12 cellular contexts compared by ENCODE assay signal in the genomic region with DNA sequence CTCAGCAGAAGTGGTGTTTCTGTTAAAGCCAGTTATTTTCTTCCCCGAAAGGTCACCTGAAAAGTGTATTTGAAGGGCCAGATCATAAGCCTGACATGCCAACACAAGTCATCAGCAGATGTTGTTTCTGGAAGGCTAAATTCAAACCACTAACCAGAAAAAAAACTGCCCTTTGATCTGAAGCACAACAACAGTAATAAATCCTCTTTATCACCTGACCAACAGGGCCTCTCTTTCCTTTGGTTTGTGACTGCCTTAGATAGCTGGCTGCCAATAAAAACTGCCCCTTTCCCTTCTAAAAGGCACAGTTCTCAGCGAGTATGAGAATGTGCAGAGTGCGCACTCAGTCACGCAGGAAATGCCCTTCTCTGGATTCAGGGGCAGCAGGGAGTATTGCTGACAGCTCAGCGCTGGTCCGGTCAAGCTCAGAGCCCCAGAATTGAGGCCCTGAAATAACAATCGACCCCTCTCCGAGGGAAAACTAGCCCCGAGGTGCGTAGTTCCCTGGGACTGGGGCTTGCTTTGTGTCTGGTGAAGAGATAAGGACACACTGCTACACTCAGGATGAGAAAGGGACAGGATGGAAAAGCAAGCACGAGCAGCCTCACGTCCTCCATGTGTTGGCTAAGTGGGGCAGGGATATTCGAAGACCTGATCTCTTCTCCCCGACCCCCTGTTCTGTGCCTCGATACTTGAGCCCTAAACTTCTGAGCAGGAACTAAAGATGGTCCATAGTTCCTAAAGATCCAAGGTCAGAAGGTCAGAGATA.
DNase-seq lines count a peak whose midpoint lies in the region; ATAC-seq, FAIRE-seq and TF ChIP-seq lines count a peak whose summit lies in the region.
"Had no signal": no experiment of that assay in that cellular context is flagged by ENCODE, and none has a peak within 500 bp of the region (broad histone marks: within the 10 kb centered on the region; RNA-seq: fewer than 3 reads in every experiment).

No MANE protein-coding gene starts in this region.

- intact Hi-C loops in kidney (cut with DNase I) (no loop called here), CD14-positive monocyte (cut with micrococcal nuclease) (no loop called here)

- peaks cover 3 to 5% (median 4%) of the 10 kb centered on the region in 3 donors for H3K27me3 Mint-ChIP-seq in CD14-positive monocyte (ENCODE audit: low read depth in 3 of 3)

- peak overlapping the region; percentile 56 to 75 for H3K27ac ChIP-seq in kidney (ENCODE audit: low read depth in 2 of 2, low read length in 2 of 2)

- no peak for FAIRE-seq in kidney (lab: Jason Lieb, UNC)

- H3K4me3 ChIP-seq in kidney (ENCODE audit: low read length in 2 of 2) = peak overlapping the region; percentile 6 to 30

- peaks cover 15 to 27% of the 10 kb centered on the region in 2 donors for H3K4me1 ChIP-seq in kidney (ENCODE audit: control insufficient read depth in 1 of 2, insufficient read depth in 1 of 2, low read depth in 1 of 2, low read length in 2 of 2)

- no peaks in the 10 kb centered on the region for H3K36me3 Mint-ChIP-seq in CD14-positive monocyte
- H3K36me3 Mint-ChIP-seq: activated naive CD8-positive, alpha-beta T cell treated with anti-CD3 and anti-CD28 coated beads for 36 hours had no signal

- H3K9me3 Mint-ChIP-seq in CD14-positive monocyte = peaks cover 0 to 2% (median 0%) of the 10 kb centered on the region in 7 donors
- H3K9me3 Mint-ChIP-seq: activated naive CD8-positive, alpha-beta T cell treated with anti-CD3 and anti-CD28 coated beads for 36 hours; T-helper 1 cell treated with Interleukin-12 subunit alpha and Interleukin-12 subunit beta and Interleukin-4 antibody, amounts not matched to agents 30 μg/mL and 1 μg/mL, for 36 hours had no signal

- H3K4me3 Mint-ChIP-seq in CD14-positive monocyte = no peak overlapping the region
- H3K4me3 Mint-ChIP-seq: activated naive CD8-positive, alpha-beta T cell treated with anti-CD3 and anti-CD28 coated beads for 36 hours; B cell; T-helper 1 cell treated with Interleukin-12 subunit alpha and Interleukin-12 subunit beta and Interleukin-4 antibody, amounts not matched to agents 30 μg/mL and 1 μg/mL, for 36 hours had no signal

- DNase-seq in ELF-1 (ENCODE audit: low read depth, low spot score) = peak; percentile 52
- DNase-seq in amniotic epithelial cell (ENCODE audit: low read depth) = peak; percentile 81
- DNase-seq in kidney = no peak
- peak; percentile 77 for DNase-seq in renal cortical epithelial cell (ENCODE audit: low read depth)
- no peak for DNase-seq in G401 (ENCODE audit: low spot score)
- DNase-seq in CD14-positive monocyte (ENCODE audit: low spot score) = no peak
- DNase-seq: activated naive CD8-positive, alpha-beta T cell treated with anti-CD3 and anti-CD28 coated beads for 36 hours; NCI-H187 had no signal

- in situ Hi-C loops in G401 (cut with HindIII; ENCODE audit: low sequenced_read_pairs) = no loop called here

- TF ChIP-seq CTCF in kidney (IDR thresholded peaks at IDR 0.05; ENCODE audit: borderline replicate concordance, extremely low read depth, insufficient read depth) = no peak
- no peak for TF ChIP-seq CTCF in CD14-positive monocyte (IDR thresholded peaks at IDR 0.05)

- no peaks in the 10 kb centered on the region for H3K4me1 Mint-ChIP-seq in CD14-positive monocyte
- H3K4me1 Mint-ChIP-seq: activated naive CD8-positive, alpha-beta T cell treated with anti-CD3 and anti-CD28 coated beads for 36 hours; B cell had no signal

- no peaks in the 10 kb centered on the region for H3K9me3 ChIP-seq in kidney (ENCODE audit: control insufficient read depth in 1 of 2, low read length in 2 of 2)

- H3K27ac Mint-ChIP-seq in CD14-positive monocyte = peak overlapping the region in 1 of 7 donors; percentile 22
- H3K27ac Mint-ChIP-seq: activated naive CD8-positive, alpha-beta T cell treated with anti-CD3 and anti-CD28 coated beads for 36 hours; B cell; T-helper 1 cell treated with Interleukin-12 subunit alpha and Interleukin-12 subunit beta and Interleukin-4 antibody, amounts not matched to agents 30 μg/mL and 1 μg/mL, for 36 hours had no signal

- H3K9ac ChIP-seq in kidney (ENCODE audit: low read length in 2 of 2) = no peak overlapping the region

- H3K36me3 ChIP-seq in kidney (ENCODE audit: control insufficient read depth in 1 of 2, insufficient read depth in 2 of 2, low read length in 2 of 2) = no peaks in the 10 kb centered on the region

- ATAC-seq in HG02884 (IDR thresholded peaks at IDR 0.05; ENCODE audit: unreplicated experiment) (no peak), HG03354 (IDR thresholded peaks at IDR 0.05; ENCODE audit: poor library complexity, severe bottlenecking, unreplicated experiment) (no peak)

Comparison
In these comparisons a context has a peak if more than half of its experiments do, and no peak if none do; other contexts are left out.
1. DNase-seq: peak in ELF-1 (single experiment), amniotic epithelial cell (single experiment) and renal cortical epithelial cell (single experiment); none in kidney (single experiment), G401 (single experiment) and CD14-positive monocyte (single experiment).